ENCODE assay signal across 1 cellular context in genomic region chr19:38647368-38647965, GRCh38.
A peak's percentile ranks its signal among the peaks of the same experiment; 100 is the strongest.
TF ChIP-seq lines count a peak whose summit lies in the region.

Gene ACTN4, plus strand, starts transcription at chr19:38647649. Its CDS starts 97 bp downstream, at chr19:38647746.

TF ChIP-seq in K562, 482 proteins besides CTCF, POLR2A, EP300 and RAD21 (continued from another document and continues in another):
- peak; percentile 75 for TF ChIP-seq ZNF134 (CRISPR knock-in tag; conservative IDR thresholded peaks at IDR 0.05)
- TF ChIP-seq VEZF1 (CRISPR knock-in tag; IDR thresholded peaks at IDR 0.05) = peak; percentile 87
- TF ChIP-seq FOXM1 (IDR thresholded peaks at IDR 0.05; ENCODE audit: low read depth) = no peak
- TF ChIP-seq FOXM1 (CRISPR knock-in tag; IDR thresholded peaks at IDR 0.05; ENCODE audit: low read depth) = peak; percentile 58; the same call in 1 of the 2 replicates
- no peak for TF ChIP-seq RERE (CRISPR knock-in tag; IDR thresholded peaks at IDR 0.05; ENCODE audit: borderline replicate concordance)
- TF ChIP-seq TBP (optimal IDR thresholded peaks at IDR 0.05; ENCODE audit: low read depth, low read length) = peak; percentile 62
- 0 out of 2 replicates have a peak, but pooled peaks have one; percentile 59 for TF ChIP-seq MED1 (CRISPR knock-in tag; IDR thresholded peaks at IDR 0.05; ENCODE audit: borderline replicate concordance)
- peak; percentile 90 for TF ChIP-seq ZNF395 (CRISPR knock-in tag; IDR thresholded peaks at IDR 0.05)
- no peak for TF ChIP-seq SMARCA5 (IDR thresholded peaks at IDR 0.05)
- TF ChIP-seq EP400 (IDR thresholded peaks at IDR 0.05) = peak; percentile 75; the same call in 1 of the 2 replicates
- peak; percentile 42 for TF ChIP-seq CBX1 (IDR thresholded peaks at IDR 0.05; ENCODE audit: low read depth)
- TF ChIP-seq POLR2G (IDR thresholded peaks at IDR 0.05; ENCODE audit: low read depth, low read length) = peak; percentile 95
- no peak for TF ChIP-seq FOXK1 (CRISPR knock-in tag; IDR thresholded peaks at IDR 0.05; ENCODE audit: borderline replicate concordance)
- peak; percentile 100 for TF ChIP-seq NRF1 (conservative IDR thresholded peaks at IDR 0.05 in 1 of 2, IDR thresholded peaks at IDR 0.05 in 1 of 2)
- no peak for TF ChIP-seq ZNF253 (CRISPR knock-in tag; conservative IDR thresholded peaks at IDR 0.05)
- no peak for TF ChIP-seq GATA2 (CRISPR knock-in tag; IDR thresholded peaks at IDR 0.05)
- TF ChIP-seq KLF1 (tag; IDR thresholded peaks at IDR 0.05) = peak; percentile 95
- TF ChIP-seq CREB3 (tag; conservative IDR thresholded peaks at IDR 0.05; ENCODE audit: low read depth) = 0 out of 2 replicates have a peak, but pooled peaks have one; percentile 32
- TF ChIP-seq HES1 (IDR thresholded peaks at IDR 0.05; ENCODE audit: low read depth) = no peak
- peak in 1 of 2 experiments; percentile 64 for TF ChIP-seq E2F6 (IDR thresholded peaks at IDR 0.05; ENCODE audit: borderline replicate concordance in 1 of 2, extremely low read depth in 1 of 2, insufficient read depth in 1 of 2, insufficient read length in 1 of 2, low read depth in 1 of 2, low read length in 1 of 2, poor library complexity in 1 of 2, severe bottlenecking in 1 of 2)
- TF ChIP-seq SUPT5H (IDR thresholded peaks at IDR 0.05) = peak; percentile 95
- TF ChIP-seq TEAD1 (CRISPR knock-in tag; IDR thresholded peaks at IDR 0.05) = peak in 1 of 2 experiments; percentile 93; a peak in 2 of 4 replicates
- TF ChIP-seq PPARD (CRISPR knock-in tag; IDR thresholded peaks at IDR 0.05) = no peak
- peak; percentile 81; the same call in 1 of the 2 replicates for TF ChIP-seq MTA3 (IDR thresholded peaks at IDR 0.05; ENCODE audit: borderline replicate concordance)
- peak; percentile 97 for TF ChIP-seq THAP12 (CRISPR knock-in tag; IDR thresholded peaks at IDR 0.05)
- peak; percentile 47 for TF ChIP-seq U2AF1 (optimal IDR thresholded peaks at IDR 0.05; ENCODE audit: low read depth, low read length)
- TF ChIP-seq ARID4B (CRISPR knock-in tag; IDR thresholded peaks at IDR 0.05) = peak; percentile 83
- TF ChIP-seq ZFP36 (IDR thresholded peaks at IDR 0.05; ENCODE audit: low read depth, low read length, partially characterized antibody) = no peak
- peak in 1 of 2 experiments; percentile 81; a peak in 2 of 4 replicates for TF ChIP-seq SRF (CRISPR knock-in tag; IDR thresholded peaks at IDR 0.05)
- TF ChIP-seq NONO (IDR thresholded peaks at IDR 0.05; ENCODE audit: low read depth in 2 of 2, low read length in 1 of 2) = peak; percentile 29 to 35; a peak in 1 of 4 replicates
- no peak for TF ChIP-seq NR2C1 (IDR thresholded peaks at IDR 0.05)
- TF ChIP-seq NR2C1 (tag; IDR thresholded peaks at IDR 0.05) = no peak
- peak; percentile 19 for TF ChIP-seq SMAD1 (IDR thresholded peaks at IDR 0.05; ENCODE audit: low read depth, low read length, partially characterized antibody)
- TF ChIP-seq PYGO2 (tag; IDR thresholded peaks at IDR 0.05) = no peak
- no peak for TF ChIP-seq SP2 (IDR thresholded peaks at IDR 0.05; ENCODE audit: extremely low read depth, low read depth, low read length, poor library complexity, severe bottlenecking)
- TF ChIP-seq POLR2AphosphoS5 (IDR thresholded peaks at IDR 0.05; ENCODE audit: control insufficient read depth, insufficient read depth, low read depth, low read length) = peak; percentile 76
- peak; percentile 83 to 90 for TF ChIP-seq MAZ (CRISPR knock-in tag; conservative IDR thresholded peaks at IDR 0.05 in 1 of 2, IDR thresholded peaks at IDR 0.05 in 1 of 2)
- peak; percentile 26; the same call in 1 of the 2 replicates for TF ChIP-seq ZNF584 (CRISPR knock-in tag; IDR thresholded peaks at IDR 0.05; ENCODE audit: low read depth)
- peak; percentile 25; the same call in 1 of the 2 replicates for TF ChIP-seq ZBTB17 (CRISPR knock-in tag; IDR thresholded peaks at IDR 0.05)
- no peak for TF ChIP-seq SMC3 (conservative IDR thresholded peaks at IDR 0.05; ENCODE audit: insufficient read depth, low read depth, low read length)
- TF ChIP-seq ZFX (CRISPR knock-in tag; IDR thresholded peaks at IDR 0.05) = peak; percentile 54
- TF ChIP-seq MEIS2 (IDR thresholded peaks at IDR 0.05; ENCODE audit: partially characterized antibody) = peak; percentile 99
- TF ChIP-seq POU5F1 (IDR thresholded peaks at IDR 0.05; ENCODE audit: borderline replicate concordance, low read depth, low read length, partially characterized antibody) = peak; percentile 94
- TF ChIP-seq TFAP4 (CRISPR knock-in tag; IDR thresholded peaks at IDR 0.05; ENCODE audit: borderline replicate concordance) = peak; percentile 85
- peak; percentile 96 for TF ChIP-seq RB1 (IDR thresholded peaks at IDR 0.05; ENCODE audit: low read depth)
- TF ChIP-seq TAF1 (IDR thresholded peaks at IDR 0.05; ENCODE audit: control insufficient read depth, extremely low read depth, insufficient read depth, low read length, severe bottlenecking) = peak; percentile 78
- TF ChIP-seq NEUROD1 (IDR thresholded peaks at IDR 0.05; ENCODE audit: borderline replicate concordance, low read depth, low read length, partially characterized antibody) = peak; percentile 31
